8 cellular contexts compared by ENCODE assay signal in genomic region chr19:53158119-53158656, GRCh38. TPM values are rescaled to one million over a fixed set of nuclear protein-coding genes. Genes with fewer than 3 reads are reported as not detected.
DNase-seq lines count a peak whose midpoint lies in the region; ATAC-seq lines count a peak whose summit lies in the region.

No MANE protein-coding gene starts in this region.

- peak; percentile 20 for DNase-seq in NCI-H345 (lab: John Stamatoyannopoulos, UW)
- no peak for DNase-seq in NCI-H345 treated with DMSO at 0.1 percent for 48 hours (lab: John Stamatoyannopoulos, UW; ENCODE audit: unreplicated experiment)
- peak; percentile 52 for DNase-seq in activated CD4-positive, CD25-positive, alpha-beta regulatory T cell treated with anti-CD3 and anti-CD28 coated beads, Interleukin-2, amount 50 U/mL, for 72 hours
- DNase-seq in effector CD8-positive, alpha-beta T cell (lab: John Stamatoyannopoulos, UW): peak; percentile 32
- DNase-seq in lung microvascular endothelial cell (ENCODE audit: low read depth in 2 of 2): peak; percentile 21 to 38
- peak; percentile 9 for DNase-seq in stimulated activated CD8-positive, alpha-beta memory T cell treated with anti-CD3 and anti-CD28 coated beads, Interleukin-12 subunit alpha, Interleukin-12 subunit beta, amount 100 ng/mL, for 1 hour (ENCODE audit: low read depth)
- no peak for DNase-seq in NAMALWA (ENCODE audit: low spot score)

- ATAC-seq in HG02798 (IDR thresholded peaks at IDR 0.05; ENCODE audit: poor library complexity, unreplicated experiment): no peak

RNA-seq across cellular contexts. Expression of gene ZNF347, which starts 0.7 kb away (rescaled TPM):
- 3.7 and 4.6 TPM in 2 replicates for total RNA-seq in lung microvascular endothelial cell

RNA-seq across cellular contexts. Expression of gene ZNF415, which starts 25.5 kb away (rescaled TPM):
- 1.3 and 2.0 TPM in 2 replicates for total RNA-seq in lung microvascular endothelial cell

RNA-seq across cellular contexts. Expression of gene ZNF665, which starts 35.0 kb away (rescaled TPM):
- 1.3 and 1.8 TPM in 2 replicates for total RNA-seq in lung microvascular endothelial cell

RNA-seq across cellular contexts. Expression of gene ZNF160, which starts 55.0 kb away (rescaled TPM):
- 10.9 and 20.0 TPM in 2 replicates for total RNA-seq in lung microvascular endothelial cell

Comparison
In these comparisons a context has a peak if more than half of its experiments do, and no peak if none do; other contexts are left out.
1. DNase-seq: peak in NCI-H345 (single experiment), activated CD4-positive, CD25-positive, alpha-beta regulatory T cell treated with anti-CD3 and anti-CD28 coated beads, Interleukin-2, amount 50 U/mL, for 72 hours (single experiment), effector CD8-positive, alpha-beta T cell (single experiment), lung microvascular endothelial cell (2 of 2) and stimulated activated CD8-positive, alpha-beta memory T cell treated with anti-CD3 and anti-CD28 coated beads, Interleukin-12 subunit alpha, Interleukin-12 subunit beta, amount 100 ng/mL, for 1 hour (single experiment); none in NCI-H345 treated with DMSO at 0.1 percent for 48 hours (single experiment) and NAMALWA (single experiment).